In the genomic region with DNA sequence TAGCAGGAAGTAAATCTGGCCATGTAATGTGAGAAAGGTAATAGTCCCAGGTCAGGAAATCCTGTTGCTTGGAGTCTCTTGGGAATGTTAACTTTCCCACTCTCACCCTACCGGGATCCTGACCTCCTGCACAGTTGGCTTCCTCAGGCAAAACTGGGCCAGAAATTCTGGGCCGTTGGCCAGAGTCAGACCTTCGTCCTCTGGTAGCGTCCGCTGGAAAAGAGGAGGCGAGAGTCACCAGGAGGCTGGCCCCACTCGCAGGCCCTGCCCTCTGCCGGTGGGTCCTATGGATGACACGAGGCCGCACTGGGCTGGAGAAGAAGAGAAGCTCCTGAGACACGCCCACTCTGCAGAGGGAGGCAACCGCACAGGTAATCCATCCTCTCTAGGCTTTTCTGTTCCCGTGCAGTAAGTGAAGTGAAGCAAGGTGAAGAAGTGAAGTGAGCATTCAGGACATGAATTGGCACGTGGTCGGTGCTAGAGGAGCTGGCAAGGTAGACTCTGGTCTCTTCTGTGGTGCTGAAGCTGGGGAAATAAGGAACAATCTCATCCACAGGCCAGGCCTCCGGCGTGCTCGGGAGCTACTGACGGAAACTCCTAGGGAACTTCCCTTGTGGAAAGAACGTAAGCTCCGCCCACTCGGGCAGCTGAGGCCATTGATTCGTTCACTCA, we compare ENCODE assay signal across 9 cellular contexts.
DNase-seq lines count a peak whose midpoint lies in the region; ATAC-seq and TF ChIP-seq lines count a peak whose summit lies in the region.
"Had no signal": no experiment of that assay in that cellular context is flagged by ENCODE, and none has a peak within 500 bp of the region (broad histone marks: within the 10 kb centered on the region; RNA-seq: fewer than 3 reads in every experiment).

No MANE protein-coding gene starts in this region.

- H3K4me3 Mint-ChIP-seq in CD8-positive, alpha-beta memory T cell: no peak overlapping the region
- H3K4me3 Mint-ChIP-seq: natural killer cell had no signal

- H3K36me3 ChIP-seq in upper lobe of right lung: no peaks in the 10 kb centered on the region
- H3K36me3 ChIP-seq in CD8-positive, alpha-beta memory T cell (ENCODE audit: insufficient read depth, low read length): no peaks in the 10 kb centered on the region

- intact Hi-C loops in upper lobe of right lung (cut with DNase I): loop anchor here (5.0 kb wide), 1 partner anchor 211 kb away; no protein-coding TSS in a partner anchor

- TF ChIP-seq CTCF in RWPE1 (conservative IDR thresholded peaks at IDR 0.05; ENCODE audit: low read depth) (peak; percentile 65), epithelial cell of proximal tubule (conservative IDR thresholded peaks at IDR 0.05; ENCODE audit: low read depth, low read length) (peak; percentile 83), upper lobe of right lung (IDR thresholded peaks at IDR 0.05) (peak; percentile 73)

- POLR2A ChIA-PET in RWPE1 (lab: Yijun Ruan, JAX; ENCODE audit: low non-redundant PET): interaction anchor here (0.5 to 0.8 kb wide), 2 partner anchors 13 to 203 kb away, joined by 3 read pairs; no protein-coding TSS in a partner anchor
- POLR2A ChIA-PET in CD8-positive, alpha-beta memory T cell (lab: Charles Lee): no interaction called here

- H3K27me3 Mint-ChIP-seq in CD8-positive, alpha-beta memory T cell: peaks cover 19 to 24% of the 10 kb centered on the region in 2 donors

- CTCF ChIA-PET in RWPE1 (lab: Yijun Ruan, JAX): interaction anchor here (0.5 to 1.9 kb wide), 14 partner anchors 9 to 635 kb away, joined by 3 to 8 read pairs (median 3); no protein-coding TSS in a partner anchor
- CTCF ChIA-PET in CD8-positive, alpha-beta memory T cell (lab: Charles Lee): no interaction called here

- no peak overlapping the region for H3K27ac Mint-ChIP-seq in CD8-positive, alpha-beta memory T cell
- H3K27ac Mint-ChIP-seq: natural killer cell had no signal

- peaks cover 0 to 4% (median 0%) of the 10 kb centered on the region in 3 donors for H3K4me1 Mint-ChIP-seq in CD8-positive, alpha-beta memory T cell

- no peaks in the 10 kb centered on the region for H3K27me3 ChIP-seq in upper lobe of right lung
- no peaks in the 10 kb centered on the region for H3K27me3 ChIP-seq in CD8-positive, alpha-beta memory T cell (ENCODE audit: insufficient read depth, low read length, poor library complexity, severe bottlenecking)

- no peak overlapping the region for H3K27ac ChIP-seq in RWPE1
- H3K27ac ChIP-seq in upper lobe of right lung: no peak overlapping the region
- H3K27ac ChIP-seq in CD8-positive, alpha-beta memory T cell (ENCODE audit: low read depth, low read length): no peak overlapping the region

- ATAC-seq in HG03354 (IDR thresholded peaks at IDR 0.05; ENCODE audit: poor library complexity, severe bottlenecking, unreplicated experiment): peak; percentile 83
- ATAC-seq in upper lobe of right lung: peak; percentile 93
- ATAC-seq in HG02870 (IDR thresholded peaks at IDR 0.05; ENCODE audit: unreplicated experiment): no peak

- H3K9me3 ChIP-seq in upper lobe of right lung: no peaks in the 10 kb centered on the region
- H3K9me3 ChIP-seq in CD8-positive, alpha-beta memory T cell (ENCODE audit: low read length): no peaks in the 10 kb centered on the region

- peak; percentile 60 for DNase-seq in D341Med (ENCODE audit: low spot score)
- peak; percentile 86 for DNase-seq in RWPE1 (ENCODE audit: low spot score)
- no peak for DNase-seq in epithelial cell of proximal tubule (ENCODE audit: low read depth)
- DNase-seq in mesenteric fat pad (ENCODE audit: low spot score): peak; percentile 93
- DNase-seq in upper lobe of right lung: peak; percentile 89
- no peak for DNase-seq in CD8-positive, alpha-beta memory T cell
- DNase-seq: natural killer cell had no signal

- no peaks in the 10 kb centered on the region for H3K9me3 Mint-ChIP-seq in CD8-positive, alpha-beta memory T cell
- H3K9me3 Mint-ChIP-seq: natural killer cell had no signal

- H3K4me1 ChIP-seq in upper lobe of right lung: peaks cover 22% of the 10 kb centered on the region
- no peaks in the 10 kb centered on the region for H3K4me1 ChIP-seq in CD8-positive, alpha-beta memory T cell (ENCODE audit: insufficient read depth, low read length)

- H3K4me3 ChIP-seq in epithelial cell of proximal tubule (ENCODE audit: low read depth, low read length) (no peak overlapping the region), upper lobe of right lung (no peak overlapping the region)
- no peak overlapping the region for H3K4me3 ChIP-seq in CD8-positive, alpha-beta memory T cell (ENCODE audit: low read length)

- no peaks in the 10 kb centered on the region for H3K36me3 Mint-ChIP-seq in CD8-positive, alpha-beta memory T cell
- H3K36me3 Mint-ChIP-seq: natural killer cell had no signal

Comparison
In these comparisons a context has a peak if more than half of its experiments do, and no peak if none do; other contexts are left out.
1. DNase-seq: peak in D341Med (single experiment), RWPE1 (single experiment), mesenteric fat pad (single experiment) and upper lobe of right lung (single experiment); none in epithelial cell of proximal tubule (single experiment) and CD8-positive, alpha-beta memory T cell (0 of 5).
2. Peak in every context shown above with its lines, with median percentiles within 50 percentile points of each other: CTCF ChIP-seq.